Comparison of ENCODE assay signal across 1 cellular context in the genomic region with DNA sequence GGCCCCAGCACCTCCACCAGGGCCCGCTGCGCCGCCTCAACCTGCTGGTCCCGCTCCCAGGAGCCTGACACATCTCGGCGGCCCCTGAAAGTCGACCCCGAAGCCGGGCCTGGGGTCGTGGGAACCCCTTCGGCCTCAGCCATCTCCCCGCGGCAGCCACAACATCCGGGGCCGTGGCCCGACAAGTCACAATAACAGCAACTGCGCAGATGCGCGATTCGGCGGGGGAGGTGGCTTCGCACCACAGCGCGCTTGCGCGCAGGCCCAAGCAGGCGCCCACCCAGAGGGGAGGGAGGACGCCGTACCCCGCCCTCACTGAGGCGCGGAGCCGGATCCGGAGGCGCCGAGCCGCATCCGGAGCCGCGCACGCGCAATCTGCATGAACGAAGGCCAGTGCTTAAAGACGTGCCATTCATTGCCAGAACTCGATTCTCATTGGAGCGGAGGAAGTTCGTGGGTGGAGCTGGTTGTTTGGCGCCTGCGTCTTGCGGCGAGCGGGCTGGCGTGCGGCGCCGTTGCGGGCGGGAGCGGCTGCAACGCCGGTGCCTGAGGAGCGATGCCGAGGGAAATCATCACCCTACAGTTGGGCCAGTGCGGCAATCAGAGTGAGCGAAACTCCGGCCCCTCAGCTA.
TF ChIP-seq lines count a peak whose summit lies in the region.

TSS of gene RETREG3 (minus strand) at position 193 of the 632 bp plus-strand sequence. CDS start at position 143, 50 bp downstream.
TSS of gene TUBG1 (plus strand) at position 502 of the 632 bp plus-strand sequence. CDS start at position 557, 55 bp downstream.

TF ChIP-seq in liver, 16 proteins besides CTCF, POLR2A, EP300 and RAD21 (continued from another document):
- TF ChIP-seq FOXA1 (IDR thresholded peaks at IDR 0.05): peak; percentile 55
- TF ChIP-seq, protein P1, sequence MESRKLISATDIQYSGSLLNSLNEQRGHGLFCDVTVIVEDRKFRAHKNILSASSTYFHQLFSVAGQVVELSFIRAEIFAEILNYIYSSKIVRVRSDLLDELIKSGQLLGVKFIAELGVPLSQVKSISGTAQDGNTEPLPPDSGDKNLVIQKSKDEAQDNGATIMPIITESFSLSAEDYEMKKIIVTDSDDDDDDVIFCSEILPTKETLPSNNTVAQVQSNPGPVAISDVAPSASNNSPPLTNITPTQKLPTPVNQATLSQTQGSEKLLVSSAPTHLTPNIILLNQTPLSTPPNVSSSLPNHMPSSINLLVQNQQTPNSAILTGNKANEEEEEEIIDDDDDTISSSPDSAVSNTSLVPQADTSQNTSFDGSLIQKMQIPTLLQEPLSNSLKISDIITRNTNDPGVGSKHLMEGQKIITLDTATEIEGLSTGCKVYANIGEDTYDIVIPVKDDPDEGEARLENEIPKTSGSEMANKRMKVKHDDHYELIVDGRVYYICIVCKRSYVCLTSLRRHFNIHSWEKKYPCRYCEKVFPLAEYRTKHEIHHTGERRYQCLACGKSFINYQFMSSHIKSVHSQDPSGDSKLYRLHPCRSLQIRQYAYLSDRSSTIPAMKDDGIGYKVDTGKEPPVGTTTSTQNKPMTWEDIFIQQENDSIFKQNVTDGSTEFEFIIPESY (IDR thresholded peaks at IDR 0.05): no peak
- peak; percentile 67 for TF ChIP-seq REST (IDR thresholded peaks at IDR 0.05)
- peak; percentile 18 for TF ChIP-seq FOXA2 (IDR thresholded peaks at IDR 0.05)
- no peak for TF ChIP-seq EGR1 (IDR thresholded peaks at IDR 0.05; ENCODE audit: low read depth in 2 of 2)
- TF ChIP-seq SP1 (IDR thresholded peaks at IDR 0.05): peak; percentile 62
- peak in 1 of 2 donors; percentile 22 for TF ChIP-seq RXRA (IDR thresholded peaks at IDR 0.05)
- no peak for TF ChIP-seq HNF4A (conservative IDR thresholded peaks at IDR 0.05)
- TF ChIP-seq MAX (IDR thresholded peaks at IDR 0.05): no peak
- no peak for TF ChIP-seq HNF4G (IDR thresholded peaks at IDR 0.05)
- peak; percentile 47 for TF ChIP-seq TAF1 (conservative IDR thresholded peaks at IDR 0.05)
- TF ChIP-seq JUND (IDR thresholded peaks at IDR 0.05): no peak
